Comparison of ENCODE assay signal across 1 cellular context in the genomic region with DNA sequence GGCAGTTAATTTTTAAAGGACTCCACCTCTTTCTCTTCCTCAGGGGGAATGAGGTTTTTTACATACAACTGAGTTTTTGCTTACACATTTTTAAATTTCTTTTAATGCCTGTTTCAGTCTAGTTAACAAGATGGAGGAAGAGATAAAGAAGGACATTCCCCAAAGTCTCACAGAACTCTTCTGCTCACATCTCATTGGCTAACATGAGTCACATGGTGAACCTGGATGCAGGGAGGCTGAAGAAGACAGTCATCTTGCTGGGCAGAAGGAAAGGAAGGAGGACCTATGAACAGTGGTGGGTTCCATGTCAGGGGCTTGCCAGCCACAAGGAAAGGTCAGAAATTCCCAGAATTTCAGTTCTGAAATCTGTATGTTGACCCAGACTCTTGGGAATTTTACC.
TF ChIP-seq lines count a peak whose summit lies in the region.

No MANE protein-coding gene starts in this region.

TF ChIP-seq in SK-N-SH treated with all-trans-retinoic acid at 6 μM for 48 hours, 23 proteins besides CTCF, POLR2A, EP300 and RAD21 (continued from another document):
- TF ChIP-seq, protein P1, sequence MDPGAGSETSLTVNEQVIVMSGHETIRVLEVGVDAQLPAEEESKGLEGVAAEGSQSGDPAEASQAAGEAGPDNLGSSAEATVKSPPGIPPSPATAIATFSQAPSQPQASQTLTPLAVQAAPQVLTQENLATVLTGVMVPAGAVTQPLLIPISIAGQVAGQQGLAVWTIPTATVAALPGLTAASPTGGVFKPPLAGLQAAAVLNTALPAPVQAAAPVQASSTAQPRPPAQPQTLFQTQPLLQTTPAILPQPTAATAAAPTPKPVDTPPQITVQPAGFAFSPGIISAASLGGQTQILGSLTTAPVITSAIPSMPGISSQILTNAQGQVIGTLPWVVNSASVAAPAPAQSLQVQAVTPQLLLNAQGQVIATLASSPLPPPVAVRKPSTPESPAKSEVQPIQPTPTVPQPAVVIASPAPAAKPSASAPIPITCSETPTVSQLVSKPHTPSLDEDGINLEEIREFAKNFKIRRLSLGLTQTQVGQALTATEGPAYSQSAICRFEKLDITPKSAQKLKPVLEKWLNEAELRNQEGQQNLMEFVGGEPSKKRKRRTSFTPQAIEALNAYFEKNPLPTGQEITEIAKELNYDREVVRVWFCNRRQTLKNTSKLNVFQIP (CRISPR knock-in tag; IDR thresholded peaks at IDR 0.05; ENCODE audit: borderline replicate concordance, low read depth): no peak
- TF ChIP-seq ARNTL (CRISPR knock-in tag; IDR thresholded peaks at IDR 0.05; ENCODE audit: borderline replicate concordance, low read depth) (no peak), SNAI2 (CRISPR knock-in tag; IDR thresholded peaks at IDR 0.05) (no peak), ZNF565 (CRISPR knock-in tag; conservative IDR thresholded peaks at IDR 0.05; ENCODE audit: low read depth) (no peak), ZFP30 (CRISPR knock-in tag; IDR thresholded peaks at IDR 0.05) (no peak), ISL1 (CRISPR knock-in tag; IDR thresholded peaks at IDR 0.05) (no peak)
